ENCODE assay signal across 26 cellular contexts in genomic region chr10:24162236-24162635, GRCh38. TPM values are rescaled to one million over a fixed set of nuclear protein-coding genes. Genes with fewer than 3 reads are reported as not detected.
"Had no signal": no experiment of that assay in that cellular context is flagged by ENCODE, and none has a peak within 500 bp of the region (broad histone marks: within the 10 kb centered on the region; RNA-seq: fewer than 3 reads in every experiment).

No MANE protein-coding gene starts in this region.

- DNase-seq: heart left ventricle; islet precursor cell; kidney glomerular epithelial cell; left cardiac atrium; left lung; lower lobe of right lung; mesenchymal stem cell; naive thymus-derived CD8-positive, alpha-beta T cell; nephron progenitor cell; pancreas; retina; right cardiac atrium; sigmoid colon; small intestine; spleen; stimulated activated CD4-positive, alpha-beta T cell treated with anti-CD3 and anti-CD28 coated beads, Interleukin-4, amount 100 ng/mL, for 24 hours; stimulated activated naive CD4-positive, alpha-beta T cell; tibial artery; trophoblast cell; upper lobe of right lung had no signal

- H3K4me3 ChIP-seq: heart left ventricle, left lung, lower lobe of right lung, pancreas, sigmoid colon, spleen, suprapubic skin, thoracic aorta, tibial artery, upper lobe of right lung had no signal

- H3K36me3 Mint-ChIP-seq: stimulated activated effector memory CD8-positive, alpha-beta T cell treated with anti-CD3 and anti-CD28 coated beads, Interleukin-12 subunit alpha, Interleukin-12 subunit beta, amount 100 ng/mL, for 72 hours had no signal

- ATAC-seq: heart left ventricle; left cardiac atrium; left lung; lower lobe of right lung; naive thymus-derived CD8-positive, alpha-beta T cell; pancreas; right cardiac atrium; stimulated activated effector memory CD8-positive, alpha-beta T cell treated with anti-CD3 and anti-CD28 coated beads, Interleukin-12 subunit alpha, Interleukin-12 subunit beta, amount 100 ng/mL, for 72 hours; upper lobe of right lung had no signal

- H3K27me3 Mint-ChIP-seq: progenitor cell of endocrine pancreas; stimulated activated naive CD8-positive, alpha-beta T cell treated with anti-CD3 and anti-CD28 coated beads, Interleukin-15, Interleukin-2, amounts not matched to agents 100 ng/mL and 50 ng/mL, for 24 hours had no signal

- H3K4me1 Mint-ChIP-seq: naive thymus-derived CD8-positive, alpha-beta T cell; stimulated activated effector memory CD8-positive, alpha-beta T cell treated with anti-CD3 and anti-CD28 coated beads, Interleukin-12 subunit alpha, Interleukin-12 subunit beta, amount 100 ng/mL, for 72 hours had no signal

- FAIRE-seq: pancreas, small intestine, urothelium cell line had no signal

- H3K4me3 Mint-ChIP-seq: naive thymus-derived CD8-positive, alpha-beta T cell; nephron progenitor cell; stimulated activated effector memory CD8-positive, alpha-beta T cell treated with anti-CD3 and anti-CD28 coated beads, Interleukin-12 subunit alpha, Interleukin-12 subunit beta, amount 100 ng/mL, for 72 hours; stimulated activated naive CD8-positive, alpha-beta T cell treated with anti-CD3 and anti-CD28 coated beads, Interleukin-15, Interleukin-2, amounts not matched to agents 100 ng/mL and 50 ng/mL, for 24 hours had no signal

- H3K36me3 ChIP-seq: heart left ventricle, left lung, lower lobe of right lung, pancreas, sigmoid colon, spleen, suprapubic skin, thoracic aorta, tibial artery, upper lobe of right lung had no signal

- H3K27ac Mint-ChIP-seq: nephron progenitor cell; progenitor cell of endocrine pancreas; stimulated activated effector memory CD8-positive, alpha-beta T cell treated with anti-CD3 and anti-CD28 coated beads, Interleukin-12 subunit alpha, Interleukin-12 subunit beta, amount 100 ng/mL, for 72 hours; stimulated activated naive CD8-positive, alpha-beta T cell treated with anti-CD3 and anti-CD28 coated beads, Interleukin-15, Interleukin-2, amounts not matched to agents 100 ng/mL and 50 ng/mL, for 24 hours had no signal

- H3K27ac ChIP-seq: heart left ventricle, left lung, lower lobe of right lung, pancreas, sigmoid colon, spleen, suprapubic skin, thoracic aorta, tibial artery, upper lobe of right lung had no signal

- H3K27me3 ChIP-seq: heart left ventricle, left lung, pancreas, sigmoid colon, spleen, suprapubic skin, tibial artery, upper lobe of right lung had no signal

- H3K4me1 ChIP-seq: left lung, lower lobe of right lung, pancreas, sigmoid colon, spleen, suprapubic skin, tibial artery, upper lobe of right lung had no signal

- H3K9me3 ChIP-seq: pancreas, suprapubic skin, thoracic aorta, upper lobe of right lung had no signal

RNA-seq across cellular contexts. Expression of gene KIAA1217, which starts 46.7 kb away (rescaled TPM):
- total RNA-seq: naive thymus-derived CD8-positive, alpha-beta T cell had no signal
- polyA plus RNA-seq: naive thymus-derived CD8-positive, alpha-beta T cell had no signal
